21 cellular contexts compared by ENCODE assay signal in the genomic region with DNA sequence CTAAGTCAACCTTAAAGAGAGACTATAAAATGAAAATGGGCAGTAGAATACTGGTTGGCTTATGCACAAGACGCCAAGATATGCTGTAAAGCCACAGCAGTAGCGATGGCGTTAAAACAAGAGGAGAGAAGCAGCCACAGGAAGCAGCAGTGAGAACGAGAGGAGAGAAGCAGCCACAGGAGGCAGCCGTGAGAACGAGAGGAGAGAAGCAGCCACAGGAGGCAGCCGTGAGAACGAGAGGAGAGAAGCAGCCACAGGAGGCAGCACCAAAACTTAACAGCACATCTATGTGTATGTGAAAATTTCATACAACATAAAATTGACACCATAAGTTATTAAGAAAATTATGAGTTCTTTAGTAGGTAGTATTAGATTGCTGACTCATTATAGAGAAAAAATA.
DNase-seq lines count a peak whose midpoint lies in the region; TF ChIP-seq lines count a peak whose summit lies in the region.
"Had no signal": no experiment of that assay in that cellular context is flagged by ENCODE, and none has a peak within 500 bp of the region (broad histone marks: within the 10 kb centered on the region; RNA-seq: fewer than 3 reads in every experiment).

No MANE protein-coding gene starts in this region.

- H3K9me3 ChIP-seq in breast epithelium = no peaks in the 10 kb centered on the region
- H3K9me3 ChIP-seq: esophagus muscularis mucosa, psoas muscle had no signal

- H3K27me3 ChIP-seq in breast epithelium = no peaks in the 10 kb centered on the region
- H3K27me3 ChIP-seq: dorsolateral prefrontal cortex, esophagus muscularis mucosa, spleen had no signal

- no peaks in the 10 kb centered on the region for H3K36me3 ChIP-seq in breast epithelium
- H3K36me3 ChIP-seq: esophagus muscularis mucosa, spleen had no signal

- TF ChIP-seq POLR2A in breast epithelium (IDR thresholded peaks at IDR 0.05) = no peak

- intact Hi-C loops in breast epithelium (cut with DNase I; ENCODE audit: low total_unique reads) = no loop called here

- no peaks in the 10 kb centered on the region for H3K4me1 ChIP-seq in breast epithelium
- H3K4me1 ChIP-seq: esophagus muscularis mucosa, psoas muscle, spleen had no signal

- H3K27ac ChIP-seq in breast epithelium = no peak overlapping the region
- H3K27ac ChIP-seq: dorsolateral prefrontal cortex, esophagus muscularis mucosa, HL-60, psoas muscle, RWPE1, spleen had no signal

- H3K4me3 ChIP-seq in breast epithelium (no peak overlapping the region), choroid plexus epithelial cell (ENCODE audit: low read depth, low read length) (no peak overlapping the region)
- H3K4me3 ChIP-seq: dorsolateral prefrontal cortex, esophagus muscularis mucosa, psoas muscle, spleen had no signal

- DNase-seq in T47D (ENCODE audit: low read depth in 1 of 2, low spot score in 1 of 2) (peak; percentile 5 to 57), breast epithelium (ENCODE audit: low spot score in 2 of 2) (no peak), NAMALWA (ENCODE audit: low spot score) (peak; percentile 33), choroid plexus epithelial cell (ENCODE audit: low read depth) (peak; percentile 0), mucosa of gallbladder (ENCODE audit: low spot score) (no peak), NCI-H2081 (lab: John Stamatoyannopoulos, UW) (no peak), kidney glomerular epithelial cell (lab: John Stamatoyannopoulos, UW) (no peak)
- DNase-seq in stimulated activated CD4-positive, alpha-beta T cell treated with anti-CD3 and anti-CD28 coated beads, Interleukin-4, amount 100 ng/mL, for 4 hours = no peak
- DNase-seq: activated CD8-positive, alpha-beta T cell treated with anti-CD3 and anti-CD28 coated beads for 36 hours; CD4-positive, alpha-beta T cell; dorsolateral prefrontal cortex; KG1; naive thymus-derived CD8-positive, alpha-beta T cell; NCI-H2171; NCI-H82; psoas muscle; spleen; trophoblast cell had no signal

- in situ Hi-C loops in T47D (cut with HindIII; ENCODE audit: low pct_unique_long_range_greater_than_20kb, low sequenced_read_pairs) = no loop called here

- TF ChIP-seq CTCF in breast epithelium (IDR thresholded peaks at IDR 0.05) (no peak), choroid plexus epithelial cell (conservative IDR thresholded peaks at IDR 0.05; ENCODE audit: low read depth, low read length) (peak; percentile 24)

Comparison
In these comparisons a context has a peak if more than half of its experiments do, and no peak if none do; other contexts are left out.
1. DNase-seq: peak in T47D (2 of 2), NAMALWA (single experiment) and choroid plexus epithelial cell (single experiment); none in breast epithelium (0 of 2), mucosa of gallbladder (single experiment), NCI-H2081 (0 of 2), kidney glomerular epithelial cell (single experiment) and stimulated activated CD4-positive, alpha-beta T cell treated with anti-CD3 and anti-CD28 coated beads, Interleukin-4, amount 100 ng/mL, for 4 hours (0 of 2).